ENCODE assay signal across 33 cellular contexts in the genomic region with DNA sequence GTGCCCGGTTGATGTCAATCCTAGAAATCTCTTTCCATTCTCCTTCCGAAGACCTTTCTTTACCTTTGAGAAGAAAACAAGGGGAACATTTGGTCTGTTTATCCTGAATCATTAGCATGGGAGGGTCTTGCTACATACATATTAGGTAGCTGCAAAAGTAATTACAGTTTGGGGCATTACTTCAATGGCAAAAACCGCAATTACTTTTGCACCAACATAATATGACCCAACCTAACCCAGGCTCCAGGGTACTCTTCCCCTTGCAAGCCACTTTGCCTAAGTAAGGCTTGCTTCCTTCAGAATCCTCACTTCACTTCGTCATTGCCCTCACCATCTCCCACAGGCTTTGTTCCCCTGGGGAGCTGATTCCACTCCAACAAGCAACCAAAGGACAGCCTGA.
"Had no signal": no experiment of that assay in that cellular context is flagged by ENCODE, and none has a peak within 500 bp of the region (broad histone marks: within the 10 kb centered on the region; RNA-seq: fewer than 3 reads in every experiment).

No MANE protein-coding gene starts in this region.

- H3K4me1 Mint-ChIP-seq: activated B cell treated with CpG ODN at 0.5 μM for 24 hours; activated CD4-positive, alpha-beta T cell treated with anti-CD3 and anti-CD28 coated beads, Interleukin-2, amount 10 ng/mL, durations not matched to agents 24 days and 14 days; activated naive CD8-positive, alpha-beta T cell treated with anti-CD3 and anti-CD28 coated beads for 36 hours; activated T-helper 17 cell treated with anti-CD3 and anti-CD28 coated beads, Interleukin-2, amount 50 U/mL, for 72 hours had no signal

- H3K27me3 ChIP-seq: adrenal gland, body of pancreas, brain microvascular endothelial cell, breast epithelium had no signal

- H3K9me3 ChIP-seq: adrenal gland, body of pancreas, breast epithelium had no signal

- DNase-seq: activated B cell treated with CpG ODN at 0.5 μM for 24 hours; activated CD4-positive, alpha-beta memory T cell treated with anti-CD3 and anti-CD28 coated beads for 36 hours; activated CD4-positive, alpha-beta T cell treated with anti-CD3 and anti-CD28 coated beads for 4 hours; activated CD4-positive, alpha-beta T cell treated with anti-CD3 and anti-CD28 coated beads, Interleukin-2, amount 10 ng/mL, durations not matched to agents 24 days and 14 days; activated CD4-positive, alpha-beta T cell treated with anti-CD3 and anti-CD28 coated beads, Interleukin-2, amount 50 U/mL, for 1 hour; activated CD4-positive, alpha-beta T cell treated with anti-CD3 and anti-CD28 coated beads, Interleukin-2, amount 50 U/mL, for 4 hours; activated CD4-positive, CD25-positive, alpha-beta regulatory T cell treated with anti-CD3 and anti-CD28 coated beads, Interleukin-2, amount 50 U/mL, for 72 hours; activated CD8-positive, alpha-beta memory T cell treated with anti-CD3 and anti-CD28 coated beads, Interleukin-2, amount 50 U/mL, for 4 hours; activated CD8-positive, alpha-beta T cell treated with anti-CD3 and anti-CD28 coated beads for 36 hours; activated effector memory CD4-positive, alpha-beta T cell treated with anti-CD3 and anti-CD28 coated beads, Interleukin-2, amount 50 U/mL, for 16 hours; activated gamma-delta T cell treated with Interleukin-2 at 50 U/mL for 16 hours; activated naive CD4-positive, alpha-beta T cell; activated naive CD4-positive, alpha-beta T cell treated with anti-CD3 and anti-CD28 coated beads for 36 hours; activated naive CD4-positive, alpha-beta T cell treated with anti-CD3 and anti-CD28 coated beads, Interleukin-2, amount 50 U/mL, for 16 hours; activated naive CD8-positive, alpha-beta T cell treated with anti-CD3 and anti-CD28 coated beads for 36 hours; activated T-cell treated with anti-CD3 and anti-CD28 coated beads for 4 hours; activated T-cell treated with anti-CD3 and anti-CD28 coated beads, Interleukin-2, amount 50 U/mL, for 1 hour; activated T-cell treated with anti-CD3 and anti-CD28 coated beads, Interleukin-2, amount 50 U/mL, for 4 hours; activated T-cell treated with anti-CD3 and anti-CD28 coated beads, Interleukin-2, amount 50 U/mL, for 72 hours; adrenal gland; amniotic stem cell; aorta; body of pancreas; brain microvascular endothelial cell; central memory CD4-positive, alpha-beta T cell; T-helper 2 cell; T-helper 9 cell had no signal

- H3K27ac Mint-ChIP-seq: activated B cell treated with CpG ODN at 0.5 μM for 24 hours; activated CD4-positive, alpha-beta memory T cell treated with anti-CD3 and anti-CD28 coated beads for 36 hours; activated CD4-positive, alpha-beta T cell treated with anti-CD3 and anti-CD28 coated beads, Interleukin-2, amount 10 ng/mL, durations not matched to agents 24 days and 14 days; activated CD8-positive, alpha-beta T cell treated with anti-CD3 and anti-CD28 coated beads for 36 hours; activated naive CD4-positive, alpha-beta T cell treated with anti-CD3 and anti-CD28 coated beads for 36 hours; activated naive CD4-positive, alpha-beta T cell treated with anti-CD3 and anti-CD28 coated beads, Interleukin-2, amount 50 U/mL, for 72 hours; activated naive CD8-positive, alpha-beta T cell treated with anti-CD3 and anti-CD28 coated beads for 36 hours; activated T-cell treated with anti-CD3 and anti-CD28 coated beads, Interleukin-2, amount 50 U/mL, for 72 hours; activated T-helper 1 cell treated with anti-CD3 and anti-CD28 coated beads, Interleukin-12 subunit alpha, Interleukin-12 subunit beta, Interleukin-2, Interleukin-4 antibody, amounts not matched to agents 30 ng/mL and 10 ng/mL and 1 ng/mL, durations not matched to agents 14 hours and 24 hours and 36 hours; activated T-helper 17 cell treated with anti-CD3 and anti-CD28 coated beads, Interleukin-2, amount 50 U/mL, for 72 hours; T-helper 2 cell treated with Interferon-gamma antibody and Interleukin-4, amounts not matched to agents 5 μg/mL and 100 μg/mL, for 36 hours had no signal

- H3K4me3 ChIP-seq: adrenal gland, body of pancreas, breast epithelium had no signal

- H3K4me1 ChIP-seq: adrenal gland, body of pancreas, breast epithelium had no signal

- H3K36me3 ChIP-seq: adrenal gland, brain microvascular endothelial cell, breast epithelium had no signal

- ATAC-seq: activated CD8-positive, alpha-beta T cell treated with anti-CD3 and anti-CD28 coated beads for 36 hours; activated naive CD4-positive, alpha-beta T cell treated with anti-CD3 and anti-CD28 coated beads, Interleukin-2, amount 50 U/mL, for 72 hours; activated T-cell treated with anti-CD3 and anti-CD28 coated beads, Interleukin-2, amount 50 U/mL, for 4 hours; activated T-cell treated with anti-CD3 and anti-CD28 coated beads, Interleukin-2, amount 50 U/mL, for 72 hours; activated T-helper 17 cell treated with anti-CD3 and anti-CD28 coated beads, Interleukin-2, amount 50 U/mL, for 72 hours; body of pancreas had no signal

- H3K27ac ChIP-seq: adrenal gland, body of pancreas, brain microvascular endothelial cell, breast epithelium, VCaP had no signal

- H3K27me3 Mint-ChIP-seq: activated B cell treated with CpG ODN at 0.5 μM for 24 hours; activated CD4-positive, alpha-beta memory T cell treated with anti-CD3 and anti-CD28 coated beads for 36 hours; activated CD4-positive, alpha-beta T cell treated with anti-CD3 and anti-CD28 coated beads, Interleukin-2, amount 10 ng/mL, durations not matched to agents 24 days and 14 days; activated CD8-positive, alpha-beta T cell treated with anti-CD3 and anti-CD28 coated beads for 36 hours; activated naive CD8-positive, alpha-beta T cell treated with anti-CD3 and anti-CD28 coated beads for 36 hours had no signal

- H3K4me3 Mint-ChIP-seq: activated B cell treated with CpG ODN at 0.5 μM for 24 hours; activated CD4-positive, alpha-beta memory T cell treated with anti-CD3 and anti-CD28 coated beads for 36 hours; activated CD4-positive, alpha-beta T cell treated with anti-CD3 and anti-CD28 coated beads, Interleukin-2, amount 10 ng/mL, durations not matched to agents 24 days and 14 days; activated CD8-positive, alpha-beta T cell treated with anti-CD3 and anti-CD28 coated beads for 36 hours; activated naive CD4-positive, alpha-beta T cell treated with anti-CD3 and anti-CD28 coated beads for 36 hours; activated naive CD8-positive, alpha-beta T cell treated with anti-CD3 and anti-CD28 coated beads for 36 hours; activated T-cell treated with anti-CD3 and anti-CD28 coated beads, Interleukin-2, amount 50 U/mL, for 4 hours; activated T-cell treated with anti-CD3 and anti-CD28 coated beads, Interleukin-2, amount 50 U/mL, for 72 hours; activated T-helper 1 cell treated with anti-CD3 and anti-CD28 coated beads, Interleukin-12 subunit alpha, Interleukin-12 subunit beta, Interleukin-2, Interleukin-4 antibody, amounts not matched to agents 30 ng/mL and 10 ng/mL and 1 ng/mL, durations not matched to agents 14 hours and 24 hours and 36 hours; activated T-helper 17 cell treated with anti-CD3 and anti-CD28 coated beads, Interleukin-2, amount 50 U/mL, for 72 hours; T-helper 2 cell treated with Interferon-gamma antibody and Interleukin-4, amounts not matched to agents 5 μg/mL and 100 μg/mL, for 36 hours had no signal

- H3K9me3 Mint-ChIP-seq: activated B cell treated with CpG ODN at 0.5 μM for 24 hours; activated CD4-positive, alpha-beta memory T cell treated with anti-CD3 and anti-CD28 coated beads for 36 hours; activated CD8-positive, alpha-beta T cell treated with anti-CD3 and anti-CD28 coated beads for 36 hours; activated naive CD4-positive, alpha-beta T cell treated with anti-CD3 and anti-CD28 coated beads for 36 hours; activated naive CD8-positive, alpha-beta T cell treated with anti-CD3 and anti-CD28 coated beads for 36 hours; activated T-cell treated with anti-CD3 and anti-CD28 coated beads, Interleukin-2, amount 50 U/mL, for 4 hours; activated T-cell treated with anti-CD3 and anti-CD28 coated beads, Interleukin-2, amount 50 U/mL, for 72 hours; activated T-helper 1 cell treated with anti-CD3 and anti-CD28 coated beads, Interleukin-12 subunit alpha, Interleukin-12 subunit beta, Interleukin-2, Interleukin-4 antibody, amounts not matched to agents 30 ng/mL and 10 ng/mL and 1 ng/mL, durations not matched to agents 14 hours and 24 hours and 36 hours; activated T-helper 17 cell treated with anti-CD3 and anti-CD28 coated beads, Interleukin-2, amount 50 U/mL, for 72 hours; T-helper 2 cell treated with Interferon-gamma antibody and Interleukin-4, amounts not matched to agents 5 μg/mL and 100 μg/mL, for 36 hours had no signal

- H3K36me3 Mint-ChIP-seq: activated CD4-positive, alpha-beta memory T cell treated with anti-CD3 and anti-CD28 coated beads for 36 hours; activated naive CD4-positive, alpha-beta T cell treated with anti-CD3 and anti-CD28 coated beads, Interleukin-2, amount 50 U/mL, for 72 hours; activated naive CD8-positive, alpha-beta T cell treated with anti-CD3 and anti-CD28 coated beads for 36 hours had no signal
